Comparison of ENCODE assay signal across 24 cellular contexts in genomic region chr16:14602443-14602963, GRCh38. TPM values are rescaled to one million over a fixed set of nuclear protein-coding genes. Genes with fewer than 3 reads are reported as not detected.
DNase-seq lines count a peak whose midpoint lies in the region; ATAC-seq, FAIRE-seq and TF ChIP-seq lines count a peak whose summit lies in the region.
"Had no signal": no experiment of that assay in that cellular context is flagged by ENCODE, and none has a peak within 500 bp of the region (broad histone marks: within the 10 kb centered on the region; RNA-seq: fewer than 3 reads in every experiment).

No MANE protein-coding gene starts in this region.

- TF ChIP-seq EP300 in A549 (IDR thresholded peaks at IDR 0.05), result no peak

- 92% methylated on average over 6 of the region's 6 CpGs for WGBS in A549 (ENCODE audit: missing lambda C conversion rate)
- WGBS in adrenal gland, 4 donors, result 89 to 95% (median 93%) methylated on average over 6 of the region's 6 CpGs

- H3K36me3 Mint-ChIP-seq in T-helper 1 cell treated with Interleukin-12 subunit alpha and Interleukin-12 subunit beta and Interleukin-4 antibody, amounts not matched to agents 30 μg/mL and 1 μg/mL, for 36 hours (ENCODE audit: low read depth), result peaks cover 47% of the 10 kb centered on the region
- H3K36me3 Mint-ChIP-seq in WTC11, result peaks cover 64% of the 10 kb centered on the region
- peaks cover 46% of the 10 kb centered on the region for H3K36me3 Mint-ChIP-seq in osteocyte (ENCODE audit: unreplicated experiment)

- H3K4me3 ChIP-seq in A549 (no peak overlapping the region), adrenal gland (no peak overlapping the region)
- H3K4me3 ChIP-seq: SK-N-MC had no signal

- H3K27me3 Mint-ChIP-seq in T-helper 1 cell treated with Interleukin-12 subunit alpha and Interleukin-12 subunit beta and Interleukin-4 antibody, amounts not matched to agents 30 μg/mL and 1 μg/mL, for 36 hours (ENCODE audit: low read depth), result no peaks in the 10 kb centered on the region
- H3K27me3 Mint-ChIP-seq in WTC11 (ENCODE audit: low read depth) (no peaks in the 10 kb centered on the region), osteocyte (ENCODE audit: unreplicated experiment) (no peaks in the 10 kb centered on the region)
- H3K27me3 Mint-ChIP-seq: CD8-positive, alpha-beta memory T cell; IgD-negative memory B cell had no signal

- CTCF ChIA-PET in A549 (lab: Yijun Ruan, JAX) (interaction anchor here (1.4 to 1.7 kb wide), 2 partner anchors 8 to 353 kb away, joined by 4 read pairs; no protein-coding TSS in a partner anchor), WTC11 (lab: Charles Lee) (no interaction called here)

- DNase-seq in T-helper 1 cell (no peak), A549 (ENCODE audit: low read depth in 1 of 2, low spot score in 1 of 2) (no peak), WTC11 (ENCODE audit: low spot score) (no peak), osteocyte (ENCODE audit: extremely low spot score, unreplicated experiment) (peak; percentile 59), adrenal gland (no peak), DMS 273 treated with DMSO at 0.1 percent for 48 hours (lab: John Stamatoyannopoulos, UW) (no peak), OCI-M1 (lab: John Stamatoyannopoulos, UW) (no peak)
- DNase-seq: AML-193; Calu3; CD8-positive, alpha-beta memory T cell; EL; GF-D8; NCI-H1694; NCI-H2081; NCI-H2171; NCI-H524 treated with DMSO at 0.1 percent for 48 hours; SHP77 treated with DMSO at 0.1 percent for 48 hours had no signal

- no peak for TF ChIP-seq RAD21 in A549 (conservative IDR thresholded peaks at IDR 0.05 in 1 of 2, IDR thresholded peaks at IDR 0.05 in 1 of 2)

- peaks cover 2% of the 10 kb centered on the region for H3K4me1 Mint-ChIP-seq in T-helper 1 cell treated with Interleukin-12 subunit alpha and Interleukin-12 subunit beta and Interleukin-4 antibody, amounts not matched to agents 30 μg/mL and 1 μg/mL, for 36 hours (ENCODE audit: low read depth)
- no peaks in the 10 kb centered on the region for H3K4me1 Mint-ChIP-seq in WTC11
- no peaks in the 10 kb centered on the region for H3K4me1 Mint-ChIP-seq in osteocyte (ENCODE audit: unreplicated experiment)

- H3K4me2 ChIP-seq in A549, result no peak overlapping the region

- no peaks in the 10 kb centered on the region for H3K9me3 ChIP-seq in A549
- H3K9me3 ChIP-seq in adrenal gland (replicated peaks in 1 of 3), result no peaks in the 10 kb centered on the region

- H3K27ac ChIP-seq in A549 (no peak overlapping the region), adrenal gland (no peak overlapping the region)
- H3K27ac ChIP-seq: 22Rv1, C4-2B, RWPE1, SK-N-MC had no signal

- H3K27ac Mint-ChIP-seq in T-helper 1 cell treated with Interleukin-12 subunit alpha and Interleukin-12 subunit beta and Interleukin-4 antibody, amounts not matched to agents 30 μg/mL and 1 μg/mL, for 36 hours, result peak overlapping the region; percentile 10
- H3K27ac Mint-ChIP-seq in WTC11, result 0 out of 2 replicates have a peak overlapping the region, but pooled peaks have one; percentile 11
- H3K27ac Mint-ChIP-seq in osteocyte (ENCODE audit: unreplicated experiment), result no peak overlapping the region

- POLR2A ChIA-PET in A549 (lab: Yijun Ruan, JAX) (no interaction called here), WTC11 (lab: Charles Lee) (no interaction called here)

- TF ChIP-seq POLR2A in A549 (IDR thresholded peaks at IDR 0.05; ENCODE audit: low read length), result no peak
- no peak for TF ChIP-seq POLR2A in adrenal gland (IDR thresholded peaks at IDR 0.05)

- H3K4me1 ChIP-seq in A549, result no peaks in the 10 kb centered on the region
- H3K4me1 ChIP-seq in adrenal gland (replicated peaks in 1 of 2), result no peaks in the 10 kb centered on the region

- no peak for TF ChIP-seq CTCF in A549 (IDR thresholded peaks at IDR 0.05)
- no peak for TF ChIP-seq CTCF in WTC11 (IDR thresholded peaks at IDR 0.05)
- no peak for TF ChIP-seq CTCF in osteocyte (IDR thresholded peaks at IDR 0.05)
- TF ChIP-seq CTCF in adrenal gland (IDR thresholded peaks at IDR 0.05), result no peak

- ATAC-seq in A549 (peak; percentile 48 to 56; a peak in 5 of 6 replicates), WTC11 (no peak)

- no peak for FAIRE-seq in A549 (lab: Jason Lieb, UNC)
- FAIRE-seq: H1 had no signal

- no peak overlapping the region for H3K4me3 Mint-ChIP-seq in T-helper 1 cell treated with Interleukin-12 subunit alpha and Interleukin-12 subunit beta and Interleukin-4 antibody, amounts not matched to agents 30 μg/mL and 1 μg/mL, for 36 hours
- H3K4me3 Mint-ChIP-seq in WTC11, result no peak overlapping the region
- no peak overlapping the region for H3K4me3 Mint-ChIP-seq in osteocyte (ENCODE audit: unreplicated experiment)
- H3K4me3 Mint-ChIP-seq: CD8-positive, alpha-beta memory T cell; IgD-negative memory B cell had no signal

- intact Hi-C loops in adrenal gland (cut with DNase I), result no loop called here

- no peaks in the 10 kb centered on the region for H3K27me3 ChIP-seq in adrenal gland

- no peaks in the 10 kb centered on the region for H3K9me3 Mint-ChIP-seq in T-helper 1 cell treated with Interleukin-12 subunit alpha and Interleukin-12 subunit beta and Interleukin-4 antibody, amounts not matched to agents 30 μg/mL and 1 μg/mL, for 36 hours
- H3K9me3 Mint-ChIP-seq in WTC11 (no peaks in the 10 kb centered on the region), osteocyte (ENCODE audit: unreplicated experiment) (no peaks in the 10 kb centered on the region)
- H3K9me3 Mint-ChIP-seq: CD8-positive, alpha-beta memory T cell; IgD-negative memory B cell had no signal

- peaks cover 0 to 79% of the 10 kb centered on the region in 2 donors for H3K36me3 ChIP-seq in adrenal gland (replicated peaks in 1 of 2)

TF ChIP-seq in A549, 52 proteins besides CTCF, POLR2A, EP300 and RAD21 (continues in another document):
- TF ChIP-seq HOXB5 (CRISPR knock-in tag; IDR thresholded peaks at IDR 0.05) (no peak), JUN (IDR thresholded peaks at IDR 0.05) (no peak), POLR2AphosphoS2 (conservative IDR thresholded peaks at IDR 0.05; ENCODE audit: low read length) (no peak), MYC (IDR thresholded peaks at IDR 0.05; ENCODE audit: borderline replicate concordance, low read length) (no peak), PBX3 (IDR thresholded peaks at IDR 0.05) (no peak), FOXS1 (CRISPR knock-in tag; IDR thresholded peaks at IDR 0.05) (no peak), MAX (IDR thresholded peaks at IDR 0.05) (no peak), ZSCAN20 (CRISPR knock-in tag; IDR thresholded peaks at IDR 0.05) (no peak)

TF ChIP-seq in WTC11, 78 proteins besides CTCF, POLR2A, EP300 and RAD21 (continues in another document):
- TF ChIP-seq KAT7 (CRISPR knock-in tag; IDR thresholded peaks at IDR 0.05; ENCODE audit: borderline replicate concordance), result no peak
- TF ChIP-seq, protein P1, sequence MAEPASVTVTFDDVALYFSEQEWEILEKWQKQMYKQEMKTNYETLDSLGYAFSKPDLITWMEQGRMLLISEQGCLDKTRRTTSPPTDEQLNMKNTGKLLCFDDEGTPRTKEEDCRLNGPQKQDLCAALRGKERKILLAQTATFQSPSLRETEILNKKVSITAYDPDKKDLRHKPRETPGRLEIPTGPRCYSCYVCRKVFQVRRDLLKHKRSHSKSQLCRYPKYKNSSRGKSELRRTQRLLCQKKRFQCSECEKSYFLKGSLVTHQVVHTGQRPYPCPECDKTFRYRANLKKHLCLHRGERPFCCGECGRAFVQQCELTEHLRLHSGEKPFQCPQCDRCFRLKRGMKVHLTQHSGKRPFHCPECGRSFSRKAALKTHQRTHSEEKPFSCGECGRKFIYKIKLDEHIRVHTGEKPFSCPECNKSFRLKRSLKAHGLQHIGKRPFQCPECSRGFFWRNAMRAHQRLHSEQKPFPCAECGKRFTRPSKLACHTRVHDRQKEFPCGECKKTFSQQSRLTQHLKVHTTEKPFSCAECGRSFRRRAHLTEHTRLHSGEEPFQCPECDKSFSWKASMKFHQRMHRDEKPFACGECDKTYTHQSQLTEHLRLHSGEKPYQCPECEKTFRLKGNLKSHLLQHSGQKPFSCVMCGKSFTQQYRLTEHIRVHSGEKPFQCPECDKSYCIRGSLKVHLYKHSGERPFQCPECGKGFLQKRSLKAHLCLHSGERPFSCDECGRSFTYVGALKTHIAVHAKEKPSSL (CRISPR knock-in tag; conservative IDR thresholded peaks at IDR 0.05), result no peak
- no peak for TF ChIP-seq HMGA2 (CRISPR knock-in tag; IDR thresholded peaks at IDR 0.05)
- TF ChIP-seq, protein P2, sequence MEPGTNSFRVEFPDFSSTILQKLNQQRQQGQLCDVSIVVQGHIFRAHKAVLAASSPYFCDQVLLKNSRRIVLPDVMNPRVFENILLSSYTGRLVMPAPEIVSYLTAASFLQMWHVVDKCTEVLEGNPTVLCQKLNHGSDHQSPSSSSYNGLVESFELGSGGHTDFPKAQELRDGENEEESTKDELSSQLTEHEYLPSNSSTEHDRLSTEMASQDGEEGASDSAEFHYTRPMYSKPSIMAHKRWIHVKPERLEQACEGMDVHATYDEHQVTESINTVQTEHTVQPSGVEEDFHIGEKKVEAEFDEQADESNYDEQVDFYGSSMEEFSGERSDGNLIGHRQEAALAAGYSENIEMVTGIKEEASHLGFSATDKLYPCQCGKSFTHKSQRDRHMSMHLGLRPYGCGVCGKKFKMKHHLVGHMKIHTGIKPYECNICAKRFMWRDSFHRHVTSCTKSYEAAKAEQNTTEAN (CRISPR knock-in tag; IDR thresholded peaks at IDR 0.05), result no peak

RNA-seq across cellular contexts. Expression of gene PARN, which starts 27.6 kb away (rescaled TPM):
- polyA plus RNA-seq in A549 (2011; rRNA removed) (58.6 and 86.7 TPM in 2 replicates), A549 (2017; fragmentation: RNase III; extraction: RNeasy Plus Mini Kit Qiagen cat#74134 plus additional on column Dnase treatment) (40.0 to 41.6 TPM (median 40.8 TPM) in 3 replicates), adrenal gland (10 to 100 TPM; 11.7 to 60.2 (median 15.1) TPM)
- polyA plus RNA-seq in A549 (2012; cell fraction: cytosol; rRNA removed), result 27.5 TPM in 2 replicates
- polyA plus RNA-seq in A549 (2012; cell fraction: nucleus; rRNA removed), result 13.7 and 28.5 TPM in 2 replicates
- polyA minus RNA-seq in A549 (2011; rRNA and poly(A)+ RNA removed), result 30.8 and 33.0 TPM in 2 replicates
- total RNA-seq in WTC11 (2021) (37.7 to 39.4 TPM (median 38.5 TPM) in 3 replicates), osteocyte (34.2 and 36.8 TPM in 2 replicates), adrenal gland (100 to 1,000 TPM in 1 of 8 donors, 10 to 100 TPM in 7; 30.8 to 121 (median 36.8) TPM)

RNA-seq across cellular contexts. Expression of gene BFAR, which starts 30.2 kb away (rescaled TPM):
- 93.3 and 93.7 TPM in 2 replicates for polyA plus RNA-seq in A549 (2011; rRNA removed)
- polyA plus RNA-seq in A549 (2012; cell fraction: cytosol; rRNA removed), result 38.4 and 48.9 TPM in 2 replicates
- 27.8 and 36.7 TPM in 2 replicates for polyA plus RNA-seq in A549 (2012; cell fraction: nucleus; rRNA removed)
- 68.2 to 74.8 TPM (median 70.9 TPM) in 3 replicates for polyA plus RNA-seq in A549 (2017; fragmentation: RNase III; extraction: RNeasy Plus Mini Kit Qiagen cat#74134 plus additional on column Dnase treatment)
- 64.6 and 71.0 TPM in 2 replicates for polyA minus RNA-seq in A549 (2011; rRNA and poly(A)+ RNA removed)
- total RNA-seq in WTC11 (2021), result 56.1 to 70.3 TPM (median 59.4 TPM) in 3 replicates
- 76.6 and 78.2 TPM in 2 replicates for total RNA-seq in osteocyte
- 10 to 100 TPM; 43.6 to 75.8 (median 59.4) TPM for total RNA-seq in adrenal gland
- 10 to 100 TPM; 20.3 to 51.3 (median 33.5) TPM for polyA plus RNA-seq in adrenal gland
